In the genomic region with DNA sequence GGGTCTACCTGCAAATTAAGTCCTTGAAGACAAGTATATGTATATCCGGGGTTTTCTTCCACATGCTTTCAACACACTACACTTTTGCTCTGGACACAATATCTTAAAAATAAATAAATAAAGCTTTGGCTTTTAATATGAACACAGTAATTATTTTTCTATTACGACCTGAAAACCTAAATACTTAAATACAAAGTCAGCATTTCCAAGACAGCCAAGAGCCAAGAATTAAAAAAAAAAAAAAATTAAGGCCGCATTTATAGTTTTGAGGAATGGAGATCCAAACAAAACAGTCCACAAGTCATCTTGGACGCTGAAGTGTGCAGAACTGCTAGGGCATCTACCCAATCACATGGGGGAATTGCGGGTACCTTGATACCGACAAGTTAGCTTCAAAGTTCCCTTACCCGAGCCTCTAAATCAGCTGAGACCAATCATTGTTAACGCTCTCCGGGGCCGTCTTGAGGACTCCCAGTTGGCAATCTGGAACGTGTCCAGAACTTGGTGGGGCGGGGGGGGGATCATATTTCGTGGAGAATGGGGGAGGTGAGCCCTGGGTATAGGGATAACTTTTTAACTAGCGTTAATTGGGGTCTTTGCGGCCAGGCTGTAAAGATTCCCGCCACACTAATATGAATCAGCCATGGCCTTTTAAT, we compare ENCODE assay signal across 8 cellular contexts. TPM values are rescaled to one million over a fixed set of nuclear protein-coding genes. Genes with fewer than 3 reads are reported as not detected.
DNase-seq lines count a peak whose midpoint lies in the region; ATAC-seq and TF ChIP-seq lines count a peak whose summit lies in the region.

No MANE protein-coding gene starts in this region.

- H3K4me3 Mint-ChIP-seq in activated CD4-positive, alpha-beta T cell treated with anti-CD3 and anti-CD28 coated beads, Interleukin-2, amount 10 ng/mL, durations not matched to agents 24 days and 14 days, result peak overlapping the region; percentile 98
- H3K4me3 Mint-ChIP-seq in mesothelial cell of epicardium, result peak overlapping the region; percentile 83

- H3K9me3 Mint-ChIP-seq in activated CD4-positive, alpha-beta T cell treated with anti-CD3 and anti-CD28 coated beads, Interleukin-2, amount 10 ng/mL, durations not matched to agents 24 days and 14 days, result peaks cover 4% of the 10 kb centered on the region
- H3K9me3 Mint-ChIP-seq in mesothelial cell of epicardium, result no peaks in the 10 kb centered on the region

- DNase-seq in NOMO-1 treated with DMSO at 0.1 percent for 48 hours (lab: John Stamatoyannopoulos, UW; ENCODE audit: unreplicated experiment) (peak; percentile 25), NOMO-1 treated with dmso at 0.1 percent for 144 hours (lab: John Stamatoyannopoulos, UW; ENCODE audit: unreplicated experiment) (no peak), NCI-H187 (lab: John Stamatoyannopoulos, UW) (peak; percentile 58 to 90), epithelial cell of proximal tubule (ENCODE audit: low read depth) (no peak), mesothelial cell of epicardium (ENCODE audit: low spot score in 2 of 2, unreplicated experiment in 2 of 2) (peak in 1 of 2 experiments; percentile 45), tibial artery (peak; percentile 26 to 75)
- DNase-seq in activated CD4-positive, alpha-beta T cell treated with anti-CD3 and anti-CD28 coated beads, Interleukin-2, amount 10 ng/mL, durations not matched to agents 24 days and 14 days, result peak; percentile 76

- H3K27me3 ChIP-seq in tibial artery, result no peaks in the 10 kb centered on the region

- no peak for ATAC-seq in GM19452 (IDR thresholded peaks at IDR 0.05; ENCODE audit: unreplicated experiment)

- H3K27ac Mint-ChIP-seq in activated CD4-positive, alpha-beta T cell treated with anti-CD3 and anti-CD28 coated beads, Interleukin-2, amount 10 ng/mL, durations not matched to agents 24 days and 14 days, result peak overlapping the region; percentile 98
- peak overlapping the region; percentile 97 for H3K27ac Mint-ChIP-seq in mesothelial cell of epicardium

- intact Hi-C loops in activated CD4-positive, alpha-beta T cell treated with anti-CD3 and anti-CD28 coated beads, Interleukin-2, amount 10 ng/mL, durations not matched to agents 24 days and 14 days (cut with micrococcal nuclease), result loop anchor here (1.0 to 10.0 kb wide), 6 partner anchors 60 to 664 kb away; partner anchors contain the start of genes DHRS7, JKAMP, L3HYPDH and PPM1A
- intact Hi-C loops in tibial artery (cut with DNase I; ENCODE audit: low total_unique reads), result loop anchor here (5.0 to 10.0 kb wide), 2 partner anchors 71 to 154 kb away; partner anchors contain the start of gene PPM1A

- peak overlapping the region; percentile 96 to 97 for H3K27ac ChIP-seq in tibial artery

- peaks cover 0 to 32% (median 7%) of the 10 kb centered on the region in 4 donors for H3K4me1 ChIP-seq in tibial artery

- peaks cover 15% of the 10 kb centered on the region for H3K36me3 Mint-ChIP-seq in activated CD4-positive, alpha-beta T cell treated with anti-CD3 and anti-CD28 coated beads, Interleukin-2, amount 10 ng/mL, durations not matched to agents 24 days and 14 days (ENCODE audit: low read depth)
- no peaks in the 10 kb centered on the region for H3K36me3 Mint-ChIP-seq in mesothelial cell of epicardium

- no peaks in the 10 kb centered on the region for H3K9me3 ChIP-seq in tibial artery

- TF ChIP-seq CTCF in epithelial cell of proximal tubule (conservative IDR thresholded peaks at IDR 0.05; ENCODE audit: low read depth, low read length), result no peak
- no peak for TF ChIP-seq CTCF in mesothelial cell of epicardium (IDR thresholded peaks at IDR 0.05; ENCODE audit: unreplicated experiment)
- TF ChIP-seq CTCF in tibial artery (IDR thresholded peaks at IDR 0.05), result no peak

- H3K4me3 ChIP-seq in epithelial cell of proximal tubule (ENCODE audit: low read depth, low read length) (peak overlapping the region; percentile 89), tibial artery (peak overlapping the region; percentile 74 to 75)

- H3K4me1 Mint-ChIP-seq in activated CD4-positive, alpha-beta T cell treated with anti-CD3 and anti-CD28 coated beads, Interleukin-2, amount 10 ng/mL, durations not matched to agents 24 days and 14 days, result peaks cover 35% of the 10 kb centered on the region
- H3K4me1 Mint-ChIP-seq in mesothelial cell of epicardium, result peaks cover 29% of the 10 kb centered on the region

- H3K36me3 ChIP-seq in tibial artery, result no peaks in the 10 kb centered on the region

- no peaks in the 10 kb centered on the region for H3K27me3 Mint-ChIP-seq in activated CD4-positive, alpha-beta T cell treated with anti-CD3 and anti-CD28 coated beads, Interleukin-2, amount 10 ng/mL, durations not matched to agents 24 days and 14 days
- no peaks in the 10 kb centered on the region for H3K27me3 Mint-ChIP-seq in mesothelial cell of epicardium (ENCODE audit: low read depth)

RNA-seq across cellular contexts. Expression of gene PCNX4, which starts 0.7 kb away (rescaled TPM):
- total RNA-seq in activated CD4-positive, alpha-beta T cell treated with anti-CD3 and anti-CD28 coated beads, Interleukin-2, amount 10 ng/mL, durations not matched to agents 24 days and 14 days, result 39.8 and 45.5 TPM in 2 replicates
- total RNA-seq in epithelial cell of proximal tubule (39.1 and 63.8 TPM in 2 replicates), mesothelial cell of epicardium (71.1 to 79.0 TPM (median 72.3 TPM) in 3 replicates)

Comparison
In these comparisons a context has a peak if more than half of its experiments do, and no peak if none do; other contexts are left out.
1. DNase-seq: peak in NOMO-1 treated with DMSO at 0.1 percent for 48 hours (single experiment), NCI-H187 (2 of 2), activated CD4-positive, alpha-beta T cell treated with anti-CD3 and anti-CD28 coated beads, Interleukin-2, amount 10 ng/mL, durations not matched to agents 24 days and 14 days (single experiment) and tibial artery (2 of 2); none in NOMO-1 treated with dmso at 0.1 percent for 144 hours (single experiment) and epithelial cell of proximal tubule (single experiment).